8 cellular contexts compared by ENCODE assay signal in the genomic region with DNA sequence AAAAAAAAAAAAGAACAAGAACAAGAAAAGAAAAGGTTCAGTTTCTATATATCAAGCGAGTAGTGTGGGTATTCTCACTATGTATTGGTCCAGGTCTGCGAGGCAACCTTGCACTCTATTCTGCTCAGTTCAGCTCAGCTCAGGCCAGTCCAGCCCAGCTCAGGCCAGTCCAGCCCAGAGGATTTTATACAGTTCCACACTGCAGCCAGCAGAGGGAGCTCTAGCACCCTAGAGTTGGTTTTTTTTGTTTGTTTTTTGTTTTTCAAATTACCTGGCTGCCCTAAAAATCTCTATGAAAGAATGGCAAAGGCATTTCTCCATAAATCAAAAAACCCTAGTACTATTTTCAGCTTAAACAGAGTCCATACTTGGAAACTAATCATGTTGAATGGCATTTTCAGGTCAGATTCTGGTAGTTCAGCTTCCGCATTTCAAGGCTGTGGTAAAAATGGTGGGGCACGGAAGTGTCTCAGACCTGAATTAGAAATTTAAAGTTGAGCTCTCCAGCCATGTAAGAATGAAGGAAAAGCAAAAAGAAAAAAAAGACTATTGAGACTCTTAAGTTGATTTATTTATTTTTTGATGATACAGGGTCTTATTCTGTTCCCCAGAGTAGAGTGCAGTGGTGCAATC. TPM values are rescaled to one million over a fixed set of nuclear protein-coding genes. Genes with fewer than 3 reads are reported as not detected.
DNase-seq lines count a peak whose midpoint lies in the region; ATAC-seq, FAIRE-seq and TF ChIP-seq lines count a peak whose summit lies in the region.

No MANE protein-coding gene starts in this region.

- peak; percentile 78 to 81 (median 81) for TF ChIP-seq CTCF in GM12878 (IDR thresholded peaks at IDR 0.05 in 2 of 3, conservative IDR thresholded peaks at IDR 0.05 in 1 of 3; ENCODE audit: control insufficient read depth in 2 of 3, extremely low read depth in 1 of 3, insufficient read depth in 1 of 3, low read depth in 3 of 3, low read length in 3 of 3)

- H3K4me3 Mint-ChIP-seq in immature natural killer cell: no peak overlapping the region

- no peak overlapping the region for H3K4me3 ChIP-seq in GM12878

- no peak overlapping the region for H3K9ac ChIP-seq in GM12878 (ENCODE audit: control insufficient read depth, insufficient read depth, low read length)

- no peak overlapping the region for H3K4me2 ChIP-seq in GM12878 (ENCODE audit: control insufficient read depth, insufficient read depth)

- no peak overlapping the region for H3K27ac ChIP-seq in GM12878 (ENCODE audit: control insufficient read depth, insufficient read depth)

- peak; percentile 78 for TF ChIP-seq RAD21 in GM12878 (IDR thresholded peaks at IDR 0.05; ENCODE audit: insufficient read depth, low read depth, low read length)

- in situ Hi-C loops in GM12878 (cut with MboI): no loop called here

- H3K27me3 ChIP-seq in GM12878 (replicated peaks in 1 of 2; ENCODE audit: control insufficient read depth in 2 of 2, insufficient read depth in 2 of 2, low read length in 1 of 2): no peaks in the 10 kb centered on the region

- H3K27me3 Mint-ChIP-seq in immature natural killer cell (ENCODE audit: low read depth in 3 of 3): peaks cover 0 to 3% (median 3%) of the 10 kb centered on the region in 3 donors

- FAIRE-seq in HTR-8/SVneo (lab: Jason Lieb, UNC) (no peak), GM12878 (lab: Jason Lieb, UNC) (peak; percentile 94)

- H3K9me3 ChIP-seq in GM12878 (replicated peaks; ENCODE audit: control insufficient read depth, insufficient read depth, low read length): no peaks in the 10 kb centered on the region

- H3K4me1 Mint-ChIP-seq in immature natural killer cell: no peaks in the 10 kb centered on the region

- no peaks in the 10 kb centered on the region for H4K20me1 ChIP-seq in GM12878 (ENCODE audit: control insufficient read depth, insufficient read depth)

- CTCF ChIA-PET in GM12878 (lab: Yijun Ruan, JAX): interaction anchor here (0.6 to 11.6 kb wide), 79 partner anchors 9 to 950 kb away, joined by 3 to 290 read pairs (median 5); partner anchors contain the start of gene OSBPL3

- intact Hi-C loops in GM12878 (cut with micrococcal nuclease; ENCODE audit: unreplicated experiment): loop anchor here (1.0 kb wide), 2 partner anchors 258 to 282 kb away; no protein-coding TSS in a partner anchor

- peak overlapping the region in 2 of 6 donors; percentile 34 to 63 for H3K27ac Mint-ChIP-seq in immature natural killer cell

- SMC1A ChIA-PET in GM12878 (lab: Charles Lee; ENCODE audit: uncharacterized antibody, unreplicated experiment): interaction anchor here (0.5 to 11.2 kb wide), 39 partner anchors 9 to 349 kb away, joined by 3 to 160 read pairs (median 4); partner anchors contain the start of gene CYCS

- no peaks in the 10 kb centered on the region for H3K79me2 ChIP-seq in GM12878 (ENCODE audit: control insufficient read depth, insufficient read depth, low read length)

- RAD21 ChIA-PET in GM12878 (lab: Charles Lee; ENCODE audit: unreplicated experiment): interaction anchor here (0.6 to 5.4 kb wide), 24 partner anchors 9 to 348 kb away, joined by 3 to 120 read pairs (median 3); partner anchors contain the start of genes OSBPL3 and PALS2

- no peak for TF ChIP-seq EP300 in GM12878 (IDR thresholded peaks at IDR 0.05; ENCODE audit: borderline replicate concordance in 1 of 2, control insufficient read depth in 1 of 2, low read depth in 2 of 2, low read length in 2 of 2)

- H3K4me1 ChIP-seq in GM12878 (ENCODE audit: control insufficient read depth, insufficient read depth, low read length): no peaks in the 10 kb centered on the region

- peak; percentile 97 for ATAC-seq in GM12878
- no peak for ATAC-seq in HG02970 (IDR thresholded peaks at IDR 0.05; ENCODE audit: low FRiP score, unreplicated experiment)

- no peak overlapping the region for H2AFZ ChIP-seq in GM12878 (ENCODE audit: control insufficient read depth, low read depth, low read length)

- DNase-seq in NCI-H1436 (lab: John Stamatoyannopoulos, UW): peak; percentile 10
- no peak for DNase-seq in NCI-H1436 treated with DMSO at 0.1 percent for 48 hours (lab: John Stamatoyannopoulos, UW)
- peak; percentile 51 for DNase-seq in HTR-8/SVneo (ENCODE audit: insufficient read length, low spot score)
- DNase-seq in SKM-1 (lab: John Stamatoyannopoulos, UW; ENCODE audit: unreplicated experiment): peak; percentile 13
- DNase-seq in GM12878 (ENCODE audit: low read depth, low spot score): no peak
- peak; percentile 32 to 48 (median 42) for DNase-seq in immature natural killer cell
- DNase-seq in stimulated activated CD4-positive, alpha-beta T cell treated with anti-CD3 and anti-CD28 coated beads, Interleukin-2, amount 100 ng/mL, for 4 hours (ENCODE audit: low read depth): peak; percentile 22

- TF ChIP-seq POLR2A in GM12878 (IDR thresholded peaks at IDR 0.05; ENCODE audit: low read depth, low read length): no peak

- POLR2A ChIA-PET in GM12878 (lab: Charles Lee): interaction anchor here (0.6 to 0.9 kb wide), 5 partner anchors 137 to 1270 kb away, joined by 3 to 5 read pairs (median 4); no protein-coding TSS in a partner anchor

- no peaks in the 10 kb centered on the region for H3K9me3 Mint-ChIP-seq in immature natural killer cell

- WGBS in GM12878 (ENCODE audit: insufficient coverage, insufficient replicate concordance, low lambda C conversion rate, missing lambda C conversion rate): 52% methylated on average over 4 of the region's 4 CpGs

- H3K36me3 Mint-ChIP-seq in immature natural killer cell: peaks cover 20 to 66% (median 36%) of the 10 kb centered on the region in 3 donors

- no TSS peak for BruUV-seq in GM12878 (replicated peaks; lab: Mats Ljungman, UMichigan)

- H3K36me3 ChIP-seq in GM12878 (ENCODE audit: control insufficient read depth in 2 of 2, insufficient read depth in 2 of 2, low read length in 1 of 2): peaks cover 9 to 21% of the 10 kb centered on the region in 2 experiments

TF ChIP-seq in GM12878, 131 proteins besides CTCF, POLR2A, EP300 and RAD21 (continues in another document):
- TF ChIP-seq SIN3A (IDR thresholded peaks at IDR 0.05; ENCODE audit: low read depth, low read length) (no peak), YY1 (IDR thresholded peaks at IDR 0.05; ENCODE audit: low read depth, low read length) (0 out of 2 replicates have a peak, but pooled peaks have one; percentile 27), RUNX3 (IDR thresholded peaks at IDR 0.05; ENCODE audit: low read length) (0 out of 2 replicates have a peak, but pooled peaks have one; percentile 10), PRDM15 (CRISPR knock-in tag; IDR thresholded peaks at IDR 0.05) (no peak), EED (IDR thresholded peaks at IDR 0.05; ENCODE audit: low read depth) (no peak)

RNA-seq across cellular contexts. Expression of gene GSDME, which starts 55.2 kb away (rescaled TPM):
- 50.8 and 52.0 TPM in 2 replicates for total RNA-seq in GM12878 (2013; cell fraction: nucleolus; rRNA removed)
- total RNA-seq in GM12878 (2014; rRNA removed) (140 and 149 TPM in 2 replicates), GM12878 (2014; rRNA removed; fragmentation: Illumina TruSeq; extraction: Trizol) (95.2 and 96.2 TPM in 2 replicates), GM12878 (2021) (114 and 116 TPM in 2 replicates)
- 78.4 TPM for polyA plus RNA-seq in GM12878 (2011; ENCODE audit: low read depth)
- polyA plus RNA-seq in GM12878 (2011; rRNA removed) (19.7 and 23.7 TPM in 2 replicates), GM12878 (2014; fragmentation: Illumina TruSeq; extraction: Trizol) (141 and 143 TPM in 2 replicates), GM12878 (2014; fragmentation: Nextera tagmentation; extraction: Ambion mirVana) (10 to 100 TPM; 62.5 to 83.7 TPM), GM12878 (2014; rRNA removed) (128 and 141 TPM in 2 replicates), GM12878 (2016; fragmentation: Nextera tagmentation; extraction: Ambion mirVana) (100 to 1,000 TPM; 242 to 245 TPM), immature natural killer cell (under 1 TPM in 1 of 3 donors, not detected in 2; 0.10 TPM)
- 18.6 and 22.3 TPM in 2 replicates for polyA plus RNA-seq in GM12878 (2011; cell fraction: cytosol; rRNA removed)
- 30.2 and 33.1 TPM in 2 replicates for polyA plus RNA-seq in GM12878 (2011; cell fraction: nucleus; rRNA removed)
- 92.4 and 94.8 TPM in 2 replicates for polyA plus RNA-seq in GM12878 (2012)
- 27.0 and 41.7 TPM in 2 replicates for polyA minus RNA-seq in GM12878 (2011; rRNA and poly(A)+ RNA removed)
- 6.1 and 7.5 TPM in 2 replicates for polyA minus RNA-seq in GM12878 (2011; cell fraction: cytosol; rRNA and poly(A)+ RNA removed)
- polyA minus RNA-seq in GM12878 (2011; cell fraction: nucleus; rRNA and poly(A)+ RNA removed): 12.8 and 19.2 TPM in 2 replicates

Comparison
In these comparisons a context has a peak if more than half of its experiments do, and no peak if none do; other contexts are left out.
1. DNase-seq: peak in NCI-H1436 (single experiment), HTR-8/SVneo (single experiment), SKM-1 (single experiment), immature natural killer cell (3 of 3) and stimulated activated CD4-positive, alpha-beta T cell treated with anti-CD3 and anti-CD28 coated beads, Interleukin-2, amount 100 ng/mL, for 4 hours (single experiment); none in NCI-H1436 treated with DMSO at 0.1 percent for 48 hours (single experiment) and GM12878 (single experiment).
2. RNA of gene GSDME, which starts 55.2 kb away (polyA plus RNA-seq): 18.6 to 245 TPM in GM12878; 0.10 TPM in immature natural killer cell; every median in the first group is over 10 times any median in the second.